9 cellular contexts compared by ENCODE assay signal in the genomic region with DNA sequence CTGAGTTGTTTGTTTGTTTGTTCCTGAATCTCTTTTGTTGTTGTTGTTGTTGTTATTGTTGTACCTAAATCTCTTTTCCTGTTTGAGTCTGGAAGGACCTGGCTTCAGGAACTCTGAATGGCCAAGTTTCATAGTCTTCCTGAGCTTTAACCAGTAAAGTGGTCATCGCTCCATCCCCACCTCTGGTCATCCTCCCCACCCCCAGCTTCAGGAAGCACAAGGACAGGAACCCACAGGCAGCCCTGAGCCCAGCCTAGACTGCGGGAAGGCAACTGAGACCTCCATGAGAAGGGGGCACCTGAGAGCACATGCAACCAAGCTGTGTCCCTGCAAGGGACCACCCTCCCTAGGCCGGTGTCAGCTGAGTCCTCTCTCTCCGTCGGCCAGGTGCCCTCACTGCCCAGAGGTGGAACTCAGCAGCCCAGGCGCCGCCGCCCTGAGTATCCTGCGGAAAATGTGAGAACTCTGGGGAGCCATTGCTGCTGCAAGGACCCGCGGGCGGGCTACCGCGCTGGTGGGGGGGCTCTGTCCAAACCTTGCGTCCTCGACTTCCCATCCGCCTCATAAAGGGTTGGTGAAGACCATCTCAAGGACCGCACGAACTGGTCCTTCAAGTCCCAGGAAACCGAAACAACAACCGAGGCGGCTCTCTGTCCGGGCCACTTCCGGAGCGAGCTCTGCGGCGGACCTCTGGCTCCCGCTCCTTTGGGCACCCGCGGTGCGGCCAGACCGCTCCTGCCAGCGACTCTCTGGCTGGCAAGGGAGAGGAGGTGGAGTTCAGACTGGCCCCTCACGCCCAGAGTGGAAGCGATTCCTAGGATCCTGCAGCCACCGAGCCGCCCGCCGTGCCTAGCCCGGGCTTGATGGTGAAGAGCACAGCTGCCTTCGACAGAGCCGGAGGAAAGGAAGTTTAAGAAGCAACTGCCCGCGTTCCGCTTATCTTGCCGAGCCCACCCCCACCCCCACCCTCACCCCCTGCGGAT. TPM values are rescaled to one million over a fixed set of nuclear protein-coding genes. Genes with fewer than 3 reads are reported as not detected.
DNase-seq lines count a peak whose midpoint lies in the region; ATAC-seq, FAIRE-seq and TF ChIP-seq lines count a peak whose summit lies in the region.
"Had no signal": no experiment of that assay in that cellular context is flagged by ENCODE, and none has a peak within 500 bp of the region (broad histone marks: within the 10 kb centered on the region; RNA-seq: fewer than 3 reads in every experiment).

No MANE protein-coding gene starts in this region.

- peaks cover 71 to 84% of the 10 kb centered on the region in 2 donors for H3K27me3 ChIP-seq in mucosa of rectum (ENCODE audit: control insufficient read depth in 2 of 2, insufficient read depth in 2 of 2, low read length in 2 of 2)

- TF ChIP-seq CTCF in MCF 10A (IDR thresholded peaks at IDR 0.05; ENCODE audit: unreplicated experiment), result no peak

- peaks cover 10 to 20% of the 10 kb centered on the region in 2 donors for H3K4me1 ChIP-seq in mucosa of rectum (ENCODE audit: control insufficient read depth in 2 of 2, insufficient read depth in 2 of 2, low read length in 2 of 2)

- BruUV-seq in MCF 10A (replicated peaks; lab: Mats Ljungman, UMichigan), result no TSS peak

- peak overlapping the region; percentile 60 to 66 for H3K4me3 ChIP-seq in mucosa of rectum (ENCODE audit: low read length in 2 of 2)

- H3K27ac ChIP-seq in mucosa of rectum (ENCODE audit: low read depth in 2 of 2, low read length in 2 of 2), result no peak overlapping the region

- ATAC-seq in GM21526 (IDR thresholded peaks at IDR 0.05; ENCODE audit: low FRiP score, unreplicated experiment), result no peak

- intact Hi-C loops in MCF 10A (cut with micrococcal nuclease), result no loop called here
- intact Hi-C loops in dendritic cell treated with granulocyte-macrophage colony-stimulating factor and Interleukin-4, amounts not matched to agents 40 ng/mL and 50 ng/mL, for 4 days (cut with micrococcal nuclease), result no loop called here

- CTCF ChIA-PET in MCF 10A (lab: Yijun Ruan, JAX), result interaction anchor here (0.6 to 1.0 kb wide), 3 partner anchors 12 to 262 kb away, joined by 3 to 4 read pairs (median 3); no protein-coding TSS in a partner anchor

- DNase-seq in T47D (ENCODE audit: low read depth in 1 of 2, low spot score in 1 of 2) (peak; percentile 73 to 92), MCF 10A (ENCODE audit: unreplicated experiment) (no peak), NK-92 (lab: John Stamatoyannopoulos, UW; ENCODE audit: unreplicated experiment) (no peak), GM19239 (ENCODE audit: insufficient read length, low spot score) (no peak), germinal center (ENCODE audit: low spot score) (no peak)

- in situ Hi-C loops in T47D (cut with HindIII; ENCODE audit: low pct_unique_long_range_greater_than_20kb, low sequenced_read_pairs), result no loop called here

- peaks cover 6% of the 10 kb centered on the region for H3K4me1 Mint-ChIP-seq in MCF 10A (ENCODE audit: insufficient read depth, unreplicated experiment)
- H3K4me1 Mint-ChIP-seq in dendritic cell treated with granulocyte-macrophage colony-stimulating factor and Interleukin-4, amounts not matched to agents 40 ng/mL and 50 ng/mL, for 4 days (ENCODE audit: low read depth), result peaks cover 81% of the 10 kb centered on the region

- H3K27me3 Mint-ChIP-seq in MCF 10A (ENCODE audit: insufficient read depth, unreplicated experiment), result peaks cover 56% of the 10 kb centered on the region
- H3K27me3 Mint-ChIP-seq in dendritic cell treated with granulocyte-macrophage colony-stimulating factor and Interleukin-4, amounts not matched to agents 40 ng/mL and 50 ng/mL, for 4 days, result peaks cover 92% of the 10 kb centered on the region

- no peak overlapping the region for H3K4me3 Mint-ChIP-seq in MCF 10A (ENCODE audit: unreplicated experiment)
- H3K4me3 Mint-ChIP-seq in dendritic cell treated with granulocyte-macrophage colony-stimulating factor and Interleukin-4, amounts not matched to agents 40 ng/mL and 50 ng/mL, for 4 days, result peak overlapping the region; percentile 71

- FAIRE-seq in GM19239 (lab: Jason Lieb, UNC), result no peak

- no peaks in the 10 kb centered on the region for H3K36me3 ChIP-seq in mucosa of rectum (ENCODE audit: control insufficient read depth in 2 of 2, insufficient read depth in 2 of 2, low read length in 2 of 2)

- POLR2A ChIA-PET in MCF 10A (lab: Yijun Ruan, JAX), result no interaction called here

- H3K27ac Mint-ChIP-seq in MCF 10A (ENCODE audit: low read depth, unreplicated experiment), result no peak overlapping the region
- H3K27ac Mint-ChIP-seq in dendritic cell treated with granulocyte-macrophage colony-stimulating factor and Interleukin-4, amounts not matched to agents 40 ng/mL and 50 ng/mL, for 4 days, result no peak overlapping the region

- H3K9ac ChIP-seq in mucosa of rectum (ENCODE audit: low read depth in 1 of 2, low read length in 2 of 2), result no peak overlapping the region

- H3K36me3 Mint-ChIP-seq in MCF 10A (ENCODE audit: insufficient read depth, unreplicated experiment), result no peaks in the 10 kb centered on the region
- peaks cover under 1% of the 10 kb centered on the region for H3K36me3 Mint-ChIP-seq in dendritic cell treated with granulocyte-macrophage colony-stimulating factor and Interleukin-4, amounts not matched to agents 40 ng/mL and 50 ng/mL, for 4 days (ENCODE audit: low read depth)

- no peaks in the 10 kb centered on the region for H3K9me3 Mint-ChIP-seq in MCF 10A (ENCODE audit: unreplicated experiment)
- H3K9me3 Mint-ChIP-seq in dendritic cell treated with granulocyte-macrophage colony-stimulating factor and Interleukin-4, amounts not matched to agents 40 ng/mL and 50 ng/mL, for 4 days, result peaks cover 2% of the 10 kb centered on the region

- H3K9me3 ChIP-seq in mucosa of rectum (ENCODE audit: control insufficient read depth in 2 of 2, low read length in 2 of 2), result no peaks in the 10 kb centered on the region

RNA-seq across cellular contexts. Expression of a gene that starts 4.2 kb away (rescaled TPM):
- total RNA-seq in MCF 10A (2022), result 0.23 TPM in 1 of 2 replicates, not detected in the other
- total RNA-seq: lung microvascular endothelial cell had no signal

Comparison
In these comparisons a context has a peak if more than half of its experiments do, and no peak if none do; other contexts are left out.
1. DNase-seq: peak in T47D (2 of 2); none in MCF 10A (single experiment), NK-92 (single experiment), GM19239 (single experiment) and germinal center (single experiment).